ENCODE assay signal across 8 cellular contexts in genomic region chr16:20906225-20906870, GRCh38. TPM values are rescaled to one million over a fixed set of nuclear protein-coding genes. Genes with fewer than 3 reads are reported as not detected.
A peak's percentile ranks its signal among the peaks of the same experiment; 100 is the strongest.
DNase-seq lines count a peak whose midpoint lies in the region; ATAC-seq, FAIRE-seq and TF ChIP-seq lines count a peak whose summit lies in the region.

No MANE protein-coding gene starts in this region.

- BruUV-seq in mammary epithelial cell (replicated peaks; lab: Mats Ljungman, UMichigan), result no TSS peak

- dilution Hi-C loops in mammary epithelial cell (cut with HindIII; ENCODE audit: low sequenced_read_pairs), result no loop called here

- H3K9ac ChIP-seq in mammary epithelial cell (ENCODE audit: insufficient read depth, low read length) (peak overlapping the region; percentile 30), kidney (ENCODE audit: low read length in 2 of 2) (no peak overlapping the region)

- WGBS in mammary epithelial cell (ENCODE audit: low coverage, missing lambda C conversion rate), result 67% methylated on average over 2 of the region's 2 CpGs
- WGBS in suprapubic skin, result 55% methylated on average over 2 of the region's 2 CpGs

- H3K27ac ChIP-seq in mammary epithelial cell (ENCODE audit: insufficient read depth, low read depth, low read length), result peak overlapping the region; percentile 70
- peak overlapping the region; percentile 36 to 66 for H3K27ac ChIP-seq in kidney (ENCODE audit: low read depth in 2 of 2, low read length in 2 of 2)
- H3K27ac ChIP-seq in suprapubic skin, result peak overlapping the region; percentile 87

- H3K9me3 ChIP-seq in mammary epithelial cell (replicated peaks; ENCODE audit: insufficient read depth, low read length) (no peaks in the 10 kb centered on the region), kidney (ENCODE audit: control insufficient read depth in 1 of 2, low read length in 2 of 2) (no peaks in the 10 kb centered on the region), suprapubic skin (no peaks in the 10 kb centered on the region), BE2C (no peaks in the 10 kb centered on the region)

- H3K4me1 ChIP-seq in mammary epithelial cell (ENCODE audit: insufficient read depth, low read length) (peaks cover 69% of the 10 kb centered on the region), kidney (ENCODE audit: control insufficient read depth in 1 of 2, insufficient read depth in 1 of 2, low read depth in 1 of 2, low read length in 2 of 2) (peaks cover 24 to 28% of the 10 kb centered on the region in 2 donors), suprapubic skin (peaks cover 76% of the 10 kb centered on the region), BE2C (no peaks in the 10 kb centered on the region; the same call in 1 of the 2 replicates)

- no peaks in the 10 kb centered on the region for H3K36me3 ChIP-seq in mammary epithelial cell (ENCODE audit: insufficient read depth, low read length)
- no peaks in the 10 kb centered on the region for H3K36me3 ChIP-seq in kidney (ENCODE audit: control insufficient read depth in 1 of 2, insufficient read depth in 2 of 2, low read length in 2 of 2)
- H3K36me3 ChIP-seq in suprapubic skin, result no peaks in the 10 kb centered on the region
- H3K36me3 ChIP-seq in BE2C, result no peaks in the 10 kb centered on the region

- DNase-seq in HS-5 (ENCODE audit: low read depth) (peak; percentile 93), mammary epithelial cell (peak; percentile 67), kidney (no peak), suprapubic skin (ENCODE audit: low spot score in 2 of 2) (no peak), CD1c-positive myeloid dendritic cell (ENCODE audit: extremely low spot score) (no peak), globus pallidus (ENCODE audit: low spot score) (no peak), BE2C (no peak)

- no peak for TF ChIP-seq EP300 in suprapubic skin (IDR thresholded peaks at IDR 0.05)

- no peak for FAIRE-seq in kidney (lab: Jason Lieb, UNC)

- no peak for TF ChIP-seq POLR2A in suprapubic skin (IDR thresholded peaks at IDR 0.05)

- H4K20me1 ChIP-seq in mammary epithelial cell (ENCODE audit: insufficient read depth, low read length), result no peaks in the 10 kb centered on the region

- no peak for TF ChIP-seq CTCF in mammary epithelial cell (conservative IDR thresholded peaks at IDR 0.05 in 1 of 2, IDR thresholded peaks at IDR 0.05 in 1 of 2; ENCODE audit: extremely low read depth in 1 of 2, insufficient read depth in 1 of 2, low read depth in 1 of 2, low read length in 2 of 2)
- TF ChIP-seq CTCF in kidney (IDR thresholded peaks at IDR 0.05; ENCODE audit: borderline replicate concordance, extremely low read depth, insufficient read depth), result no peak
- TF ChIP-seq CTCF in suprapubic skin (IDR thresholded peaks at IDR 0.05), result no peak
- no peak for TF ChIP-seq CTCF in BE2C (IDR thresholded peaks at IDR 0.05; ENCODE audit: low read depth, low read length)

- H3K4me3 ChIP-seq in mammary epithelial cell (replicated peaks in 1 of 3; ENCODE audit: insufficient read depth in 1 of 3, low read depth in 2 of 3, low read length in 3 of 3), result no peak overlapping the region
- H3K4me3 ChIP-seq in kidney (ENCODE audit: low read length in 2 of 2), result no peak overlapping the region
- H3K4me3 ChIP-seq in suprapubic skin, result peak overlapping the region; percentile 7
- H3K4me3 ChIP-seq in BE2C (ENCODE audit: low read depth, low read length), result no peak overlapping the region

- intact Hi-C loops in mammary epithelial cell (cut with micrococcal nuclease) (loop anchor here (10.0 kb wide), 2 partner anchors 162 to 398 kb away; partner anchors contain the start of gene THUMPD1), kidney (cut with DNase I) (no loop called here)

- no peak overlapping the region for H2AFZ ChIP-seq in mammary epithelial cell (ENCODE audit: low read depth, low read length)

- CTCF ChIA-PET in mammary epithelial cell (lab: Charles Lee; ENCODE audit: low non-redundant PET), result no interaction called here

- peaks cover 22% of the 10 kb centered on the region for H3K79me2 ChIP-seq in mammary epithelial cell (ENCODE audit: insufficient read depth, low read length)

- H3K27me3 ChIP-seq in mammary epithelial cell (ENCODE audit: insufficient read depth, low read length) (no peaks in the 10 kb centered on the region), suprapubic skin (no peaks in the 10 kb centered on the region), BE2C (no peaks in the 10 kb centered on the region)

- ATAC-seq in HG02852 (IDR thresholded peaks at IDR 0.05; ENCODE audit: unreplicated experiment), result no peak

- in situ Hi-C loops in mammary epithelial cell (cut with MboI; ENCODE audit: low sequenced_read_pairs in 2 of 2), result no loop called here

- H3K4me2 ChIP-seq in mammary epithelial cell (ENCODE audit: insufficient read depth, low read depth, low read length), result peak overlapping the region; percentile 48

RNA-seq across cellular contexts. Expression of gene LYRM1, which starts 5.8 kb away (rescaled TPM):
- total RNA-seq in mammary epithelial cell (10 to 100 TPM; 20.8 to 24.3 TPM), kidney (31.7 TPM), suprapubic skin (10 to 100 TPM; 17.4 to 37.3 (median 30.0) TPM)
- polyA plus RNA-seq in mammary epithelial cell (25.3 TPM), kidney (ENCODE audit: insufficient read depth, low read depth, low replicate concordance) (61.5 TPM)
- 10.0 TPM for polyA minus RNA-seq in mammary epithelial cell
- polyA plus RNA-seq in BE2C (2012; ENCODE audit: insufficient read depth, insufficient read length, low read depth), result 17.4 TPM

RNA-seq across cellular contexts. Expression of gene DCUN1D3, which starts 6.2 kb away (rescaled TPM):
- total RNA-seq in mammary epithelial cell (10 to 100 TPM; 20.2 to 25.0 TPM), kidney (16.3 TPM), suprapubic skin (10 to 100 TPM; 16.6 to 31.8 (median 21.1) TPM)
- polyA plus RNA-seq in mammary epithelial cell (5.4 TPM), kidney (ENCODE audit: insufficient read depth, low read depth, low replicate concordance) (3.5 TPM)
- polyA minus RNA-seq in mammary epithelial cell, result 10.9 TPM
- polyA plus RNA-seq in BE2C (2012; ENCODE audit: insufficient read depth, insufficient read length, low read depth), result 7.5 TPM

Comparison
In these comparisons a context has a peak if more than half of its experiments do, and no peak if none do; other contexts are left out.
1. DNase-seq: peak in HS-5 (single experiment) and mammary epithelial cell (single experiment); none in kidney (single experiment), suprapubic skin (0 of 2), CD1c-positive myeloid dendritic cell (single experiment), globus pallidus (single experiment) and BE2C (single experiment).
2. Peak in every context shown above with its lines, with median percentiles within 50 percentile points of each other: H3K27ac ChIP-seq.